16 cellular contexts compared by ENCODE assay signal in the genomic region with DNA sequence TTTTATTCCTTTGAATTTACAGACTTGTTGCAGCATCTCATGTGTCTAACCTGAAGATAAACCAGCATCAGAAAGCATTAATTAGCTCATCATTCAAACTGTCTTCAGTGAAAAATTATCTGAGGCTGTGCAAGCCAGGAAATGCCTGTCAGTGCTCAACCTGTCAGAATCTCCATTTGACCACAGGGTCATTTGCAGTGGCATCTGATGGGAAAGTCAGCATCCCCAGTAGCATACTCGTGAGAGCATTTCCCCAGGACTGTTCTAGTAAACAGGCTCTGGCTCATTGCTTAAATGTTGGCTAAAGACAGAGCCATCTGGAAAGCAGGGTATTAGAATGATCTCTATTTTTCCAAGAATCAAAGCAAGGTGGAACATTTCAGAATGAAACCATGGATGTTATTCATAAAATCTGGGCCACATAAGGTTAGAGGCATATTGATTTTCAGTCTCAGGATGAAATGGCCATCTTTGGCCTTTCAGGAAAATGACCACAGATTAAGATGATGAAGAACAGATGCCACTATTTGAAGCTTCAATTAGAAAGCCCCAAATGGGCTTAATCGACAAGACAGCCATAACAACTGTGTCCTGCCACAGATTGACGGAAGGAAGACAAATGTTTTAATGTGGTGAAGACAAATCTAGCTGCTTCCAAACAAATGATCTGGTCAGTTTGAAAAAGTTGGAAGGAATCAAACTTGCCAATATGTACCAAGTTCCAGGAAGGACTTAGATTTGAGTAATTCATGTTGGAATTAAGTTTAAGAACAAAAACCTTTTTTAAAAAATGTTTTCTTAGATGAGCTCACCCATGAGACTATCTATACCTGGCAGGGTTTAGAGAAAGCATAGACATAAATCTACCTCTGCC.
"Had no signal": no experiment of that assay in that cellular context is flagged by ENCODE, and none has a peak within 500 bp of the region (broad histone marks: within the 10 kb centered on the region; RNA-seq: fewer than 3 reads in every experiment).

No MANE protein-coding gene starts in this region.

- H3K9me3 Mint-ChIP-seq: activated T-helper 1 cell treated with anti-CD3 and anti-CD28 coated beads, Interleukin-12 subunit alpha, Interleukin-12 subunit beta, Interleukin-2, Interleukin-4 antibody, amounts not matched to agents 30 ng/mL and 10 ng/mL and 1 ng/mL, durations not matched to agents 14 hours and 24 hours and 36 hours had no signal

- FAIRE-seq: kidney, pancreas had no signal

- H3K4me3 ChIP-seq: esophagus squamous epithelium, heart right ventricle, pancreas, skin epidermis, stomach had no signal

- H3K27ac ChIP-seq: esophagus squamous epithelium, heart right ventricle, pancreas, skin epidermis, stomach, VCaP had no signal

- DNase-seq: activated CD4-positive, alpha-beta T cell treated with anti-CD3 and anti-CD28 coated beads for 48 hours; activated CD8-positive, alpha-beta memory T cell treated with anti-CD3 and anti-CD28 coated beads, Interleukin-2, amount 50 U/mL, for 48 hours; activated CD8-positive, alpha-beta T cell treated with anti-CD3 and anti-CD28 coated beads, Interleukin-2, amount 10 ng/mL, durations not matched to agents 7 days and 5 days; activated naive CD4-positive, alpha-beta T cell treated with Interleukin-2 at 50 U/mL for 16 hours; esophagus squamous epithelium; heart right ventricle; kidney; pancreas; SIG-M5; stomach; T-helper 1 cell had no signal

- H3K27me3 ChIP-seq: esophagus squamous epithelium, heart right ventricle, pancreas, stomach had no signal

- H3K9me3 ChIP-seq: esophagus squamous epithelium, pancreas, stomach had no signal

- H3K4me1 ChIP-seq: esophagus squamous epithelium, heart right ventricle, pancreas, stomach had no signal

- H3K36me3 ChIP-seq: esophagus squamous epithelium, heart right ventricle, pancreas, stomach had no signal

- H3K4me1 Mint-ChIP-seq: brain, neural crest cell had no signal

- H3K4me3 Mint-ChIP-seq: activated CD8-positive, alpha-beta T cell treated with anti-CD3 and anti-CD28 coated beads, Interleukin-2, amount 10 ng/mL, durations not matched to agents 7 days and 5 days; activated T-helper 1 cell treated with anti-CD3 and anti-CD28 coated beads, Interleukin-12 subunit alpha, Interleukin-12 subunit beta, Interleukin-2, Interleukin-4 antibody, amounts not matched to agents 30 ng/mL and 10 ng/mL and 1 ng/mL, durations not matched to agents 14 hours and 24 hours and 36 hours; brain; neural crest cell had no signal

- ATAC-seq: activated CD8-positive, alpha-beta T cell treated with anti-CD3 and anti-CD28 coated beads, Interleukin-2, amount 10 ng/mL, durations not matched to agents 7 days and 5 days; heart right ventricle; pancreas had no signal

- H3K27ac Mint-ChIP-seq: activated CD8-positive, alpha-beta T cell treated with anti-CD3 and anti-CD28 coated beads, Interleukin-2, amount 10 ng/mL, durations not matched to agents 7 days and 5 days; activated T-helper 1 cell treated with anti-CD3 and anti-CD28 coated beads, Interleukin-12 subunit alpha, Interleukin-12 subunit beta, Interleukin-2, Interleukin-4 antibody, amounts not matched to agents 30 ng/mL and 10 ng/mL and 1 ng/mL, durations not matched to agents 14 hours and 24 hours and 36 hours; brain had no signal

- H3K36me3 Mint-ChIP-seq: brain had no signal
